13 cellular contexts compared by ENCODE assay signal in genomic region chr5:643811-644271, GRCh38. TPM values are rescaled to one million over a fixed set of nuclear protein-coding genes. Genes with fewer than 3 reads are reported as not detected.
DNase-seq lines count a peak whose midpoint lies in the region; ATAC-seq, FAIRE-seq and TF ChIP-seq lines count a peak whose summit lies in the region.
"Had no signal": no experiment of that assay in that cellular context is flagged by ENCODE, and none has a peak within 500 bp of the region (broad histone marks: within the 10 kb centered on the region; RNA-seq: fewer than 3 reads in every experiment).

No MANE protein-coding gene starts in this region.

- H3K27me3 ChIP-seq in Karpas-422 (ENCODE audit: low read length), result no peaks in the 10 kb centered on the region
- no peaks in the 10 kb centered on the region for H3K27me3 ChIP-seq in esophagus muscularis mucosa

- H3K9ac ChIP-seq in Karpas-422 (ENCODE audit: low read length) (peak overlapping the region; percentile 65), kidney (ENCODE audit: low read length in 2 of 2) (no peak overlapping the region)

- no peaks in the 10 kb centered on the region for H4K20me1 ChIP-seq in Karpas-422 (ENCODE audit: insufficient read depth, low read depth, low read length)

- H3K36me3 ChIP-seq in Karpas-422 (ENCODE audit: insufficient read depth, low read length) (peaks cover 52% of the 10 kb centered on the region), kidney (ENCODE audit: control insufficient read depth in 1 of 2, insufficient read depth in 2 of 2, low read length in 2 of 2) (peaks cover 4 to 6% of the 10 kb centered on the region in 2 donors), esophagus muscularis mucosa (peaks cover 0 to 71% (median 46%) of the 10 kb centered on the region in 4 donors)

- DNase-seq in GM12892 (ENCODE audit: insufficient read length) (peak; percentile 55), Karpas-422 (peak; percentile 91), kidney (peak; percentile 57), GM03348 (ENCODE audit: low spot score) (no peak), esophagus muscularis mucosa (ENCODE audit: extremely low spot score) (no peak), LoVo (ENCODE audit: low spot score) (no peak), posterior cingulate gyrus (no peak)
- DNase-seq: activated CD4-positive, alpha-beta T cell treated with anti-CD3 and anti-CD28 coated beads for 1 hour; KBM-7; left colon had no signal

- no peak for FAIRE-seq in GM12892 (lab: Jason Lieb, UNC)
- FAIRE-seq in kidney (lab: Jason Lieb, UNC), result no peak
- FAIRE-seq: D721Med had no signal

- no peak for TF ChIP-seq POLR2A in GM12892 (IDR thresholded peaks at IDR 0.05; ENCODE audit: low read depth, low read length)
- TF ChIP-seq POLR2A in esophagus muscularis mucosa (IDR thresholded peaks at IDR 0.05; ENCODE audit: low read depth), result no peak

- 84% methylated on average over 5 of the region's 11 CpGs for WGBS in esophagus muscularis mucosa

- H3K79me2 ChIP-seq in Karpas-422 (ENCODE audit: low read length), result peaks cover 23% of the 10 kb centered on the region

- H3K27ac ChIP-seq in Karpas-422 (ENCODE audit: low read length) (peak overlapping the region; percentile 96), kidney (ENCODE audit: low read depth in 2 of 2, low read length in 2 of 2) (no peak overlapping the region), esophagus muscularis mucosa (replicated peaks in 1 of 4) (no peak overlapping the region)
- H3K27ac ChIP-seq: RWPE1 had no signal

- intact Hi-C loops in kidney (cut with DNase I) (no loop called here), esophagus muscularis mucosa (cut with DNase I) (no loop called here), posterior cingulate gyrus (cut with DNase I) (no loop called here)

- H3K4me3 ChIP-seq in Karpas-422 (ENCODE audit: low read length), result peak overlapping the region; percentile 58
- H3K4me3 ChIP-seq in kidney (ENCODE audit: low read length in 2 of 2), result no peak overlapping the region
- no peak overlapping the region for H3K4me3 ChIP-seq in esophagus muscularis mucosa

- no peak for TF ChIP-seq CTCF in kidney (IDR thresholded peaks at IDR 0.05; ENCODE audit: borderline replicate concordance, extremely low read depth, insufficient read depth)
- no peak for TF ChIP-seq CTCF in esophagus muscularis mucosa (IDR thresholded peaks at IDR 0.05)

- no peak for TF ChIP-seq EP300 in esophagus muscularis mucosa (IDR thresholded peaks at IDR 0.05)

- peak overlapping the region; percentile 77 for H3K4me2 ChIP-seq in Karpas-422 (ENCODE audit: low read depth, low read length, poor library complexity, severe bottlenecking)

- H3K9me2 ChIP-seq in Karpas-422 (replicated peaks; ENCODE audit: insufficient read depth, low read length), result no peaks in the 10 kb centered on the region

- peaks cover 33% of the 10 kb centered on the region for H3K4me1 ChIP-seq in Karpas-422 (ENCODE audit: low read length)
- no peaks in the 10 kb centered on the region for H3K4me1 ChIP-seq in kidney (ENCODE audit: control insufficient read depth in 1 of 2, insufficient read depth in 1 of 2, low read depth in 1 of 2, low read length in 2 of 2)
- no peaks in the 10 kb centered on the region for H3K4me1 ChIP-seq in esophagus muscularis mucosa

- H3K9me3 ChIP-seq in Karpas-422 (ENCODE audit: low read length) (peaks cover 9% of the 10 kb centered on the region), kidney (ENCODE audit: control insufficient read depth in 1 of 2, low read length in 2 of 2) (no peaks in the 10 kb centered on the region), esophagus muscularis mucosa (no peaks in the 10 kb centered on the region)

- ATAC-seq in GM21576 (IDR thresholded peaks at IDR 0.05; ENCODE audit: unreplicated experiment), result peak; percentile 86
- ATAC-seq: left colon had no signal

- no peak overlapping the region for H2AFZ ChIP-seq in Karpas-422 (ENCODE audit: low read length)

RNA-seq across cellular contexts. Expression of gene CEP72, which starts 31.7 kb away (rescaled TPM):
- polyA plus RNA-seq in GM12892 (2012; ENCODE audit: missing spikeins), result 7.8 TPM
- 14.6 and 22.8 TPM in 2 replicates for total RNA-seq in Karpas-422 (2014; rRNA removed; shearing (Covaris generic); ENCODE audit: low replicate concordance)
- total RNA-seq in kidney (7.8 TPM), esophagus muscularis mucosa (1 to 10 TPM in 3 of 4 donors, under 1 TPM in 1; 0.83 to 1.8 (median 1.5) TPM)
- polyA plus RNA-seq in kidney (ENCODE audit: insufficient read depth, low read depth, low replicate concordance), result 1.1 TPM

RNA-seq across cellular contexts. Expression of gene TPPP, which starts 49.3 kb away (rescaled TPM):
- polyA plus RNA-seq in GM12892 (2012; ENCODE audit: missing spikeins), result 0.40 TPM
- 1.6 and 1.8 TPM in 2 replicates for total RNA-seq in Karpas-422 (2014; rRNA removed; shearing (Covaris generic); ENCODE audit: low replicate concordance)
- 6.9 TPM for total RNA-seq in kidney
- 5.8 TPM for polyA plus RNA-seq in kidney (ENCODE audit: insufficient read depth, low read depth, low replicate concordance)
- total RNA-seq in esophagus muscularis mucosa, result 10 to 100 TPM; 19.5 to 45.7 (median 34.5) TPM

Comparison
In these comparisons a context has a peak if more than half of its experiments do, and no peak if none do; other contexts are left out.
1. DNase-seq: peak in GM12892 (single experiment), Karpas-422 (single experiment) and kidney (single experiment); none in GM03348 (single experiment), esophagus muscularis mucosa (single experiment), LoVo (single experiment) and posterior cingulate gyrus (0 of 10).